In the genomic region with DNA sequence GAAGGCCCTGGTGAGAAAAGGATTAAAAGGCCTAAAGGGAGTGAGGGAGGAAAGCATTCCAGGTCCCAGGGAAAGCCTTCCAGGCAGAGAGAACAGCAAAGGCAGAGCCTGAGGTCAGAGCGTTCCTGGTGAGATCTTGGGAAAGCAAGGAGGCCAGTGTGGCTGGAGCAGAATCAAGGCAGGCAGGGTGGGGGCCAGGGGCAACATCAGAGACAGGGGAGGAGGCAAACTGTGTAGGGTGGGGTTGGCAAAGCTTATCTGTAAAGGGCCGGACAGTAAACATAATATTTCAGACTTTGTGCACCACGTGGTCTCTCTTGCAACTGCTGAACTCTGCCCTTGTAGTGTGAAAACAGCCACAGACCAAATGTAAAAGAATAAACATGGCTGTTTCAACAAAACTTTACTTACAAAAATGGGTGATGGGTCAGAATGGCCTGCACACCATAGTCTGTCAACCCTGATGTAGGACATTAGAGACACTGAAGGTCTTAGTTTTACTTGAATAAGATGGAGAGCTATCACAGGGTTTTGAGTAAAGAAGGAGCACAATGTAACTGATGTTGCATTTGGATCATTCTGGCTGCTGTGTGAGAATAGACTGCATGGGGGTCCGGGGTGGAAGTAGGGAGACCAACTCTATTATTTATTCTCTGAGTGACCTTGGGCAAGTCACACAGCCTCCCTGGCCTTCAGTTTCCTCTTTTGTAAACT, we compare ENCODE assay signal across 1 cellular context.
A peak's percentile ranks its signal among the peaks of the same experiment; 100 is the strongest.
TF ChIP-seq lines count a peak whose summit lies in the region.

No MANE protein-coding gene starts in this region.

TF ChIP-seq in K562, 482 proteins besides CTCF, POLR2A, EP300 and RAD21 (continued from another document):
- TF ChIP-seq ZNF318 (IDR thresholded peaks at IDR 0.05; ENCODE audit: borderline replicate concordance in 1 of 2, low read depth in 1 of 2): no peak
- no peak for TF ChIP-seq CBX5 (IDR thresholded peaks at IDR 0.05; ENCODE audit: borderline replicate concordance, low read depth)
- 0 out of 2 replicates have a peak, but pooled peaks have one; percentile 26 for TF ChIP-seq KLF16 (IDR thresholded peaks at IDR 0.05)
- no peak for TF ChIP-seq ZNF24 (IDR thresholded peaks at IDR 0.05)
- TF ChIP-seq, protein P1, sequence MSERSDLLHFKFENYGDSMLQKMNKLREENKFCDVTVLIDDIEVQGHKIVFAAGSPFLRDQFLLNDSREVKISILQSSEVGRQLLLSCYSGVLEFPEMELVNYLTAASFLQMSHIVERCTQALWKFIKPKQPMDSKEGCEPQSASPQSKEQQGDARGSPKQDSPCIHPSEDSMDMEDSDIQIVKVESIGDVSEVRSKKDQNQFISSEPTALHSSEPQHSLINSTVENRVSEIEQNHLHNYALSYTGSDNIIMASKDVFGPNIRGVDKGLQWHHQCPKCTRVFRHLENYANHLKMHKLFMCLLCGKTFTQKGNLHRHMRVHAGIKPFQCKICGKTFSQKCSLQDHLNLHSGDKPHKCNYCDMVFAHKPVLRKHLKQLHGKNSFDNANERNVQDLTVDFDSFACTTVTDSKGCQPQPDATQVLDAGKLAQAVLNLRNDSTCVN (CRISPR knock-in tag; IDR thresholded peaks at IDR 0.05): 0 out of 2 replicates have a peak, but pooled peaks have one; percentile 47
- TF ChIP-seq, protein P2, sequence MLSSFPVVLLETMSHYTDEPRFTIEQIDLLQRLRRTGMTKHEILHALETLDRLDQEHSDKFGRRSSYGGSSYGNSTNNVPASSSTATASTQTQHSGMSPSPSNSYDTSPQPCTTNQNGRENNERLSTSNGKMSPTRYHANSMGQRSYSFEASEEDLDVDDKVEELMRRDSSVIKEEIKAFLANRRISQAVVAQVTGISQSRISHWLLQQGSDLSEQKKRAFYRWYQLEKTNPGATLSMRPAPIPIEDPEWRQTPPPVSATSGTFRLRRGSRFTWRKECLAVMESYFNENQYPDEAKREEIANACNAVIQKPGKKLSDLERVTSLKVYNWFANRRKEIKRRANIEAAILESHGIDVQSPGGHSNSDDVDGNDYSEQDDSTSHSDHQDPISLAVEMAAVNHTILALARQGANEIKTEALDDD (IDR thresholded peaks at IDR 0.05): no peak
- TF ChIP-seq PREB (CRISPR knock-in tag; IDR thresholded peaks at IDR 0.05): no peak
- no peak for TF ChIP-seq E2F3 (CRISPR knock-in tag; IDR thresholded peaks at IDR 0.05)
- peak; percentile 47; the same call in 1 of the 2 replicates for TF ChIP-seq LCOR (CRISPR knock-in tag; IDR thresholded peaks at IDR 0.05)
- TF ChIP-seq, protein P3, sequence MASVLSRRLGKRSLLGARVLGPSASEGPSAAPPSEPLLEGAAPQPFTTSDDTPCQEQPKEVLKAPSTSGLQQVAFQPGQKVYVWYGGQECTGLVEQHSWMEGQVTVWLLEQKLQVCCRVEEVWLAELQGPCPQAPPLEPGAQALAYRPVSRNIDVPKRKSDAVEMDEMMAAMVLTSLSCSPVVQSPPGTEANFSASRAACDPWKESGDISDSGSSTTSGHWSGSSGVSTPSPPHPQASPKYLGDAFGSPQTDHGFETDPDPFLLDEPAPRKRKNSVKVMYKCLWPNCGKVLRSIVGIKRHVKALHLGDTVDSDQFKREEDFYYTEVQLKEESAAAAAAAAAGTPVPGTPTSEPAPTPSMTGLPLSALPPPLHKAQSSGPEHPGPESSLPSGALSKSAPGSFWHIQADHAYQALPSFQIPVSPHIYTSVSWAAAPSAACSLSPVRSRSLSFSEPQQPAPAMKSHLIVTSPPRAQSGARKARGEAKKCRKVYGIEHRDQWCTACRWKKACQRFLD (CRISPR knock-in tag; IDR thresholded peaks at IDR 0.05): 0 out of 2 replicates have a peak, but pooled peaks have one; percentile 22
- peak; percentile 49 for TF ChIP-seq ZFX (CRISPR knock-in tag; IDR thresholded peaks at IDR 0.05)
- TF ChIP-seq E2F8 (IDR thresholded peaks at IDR 0.05; ENCODE audit: low read depth, partially characterized antibody): no peak
- TF ChIP-seq, protein P4, sequence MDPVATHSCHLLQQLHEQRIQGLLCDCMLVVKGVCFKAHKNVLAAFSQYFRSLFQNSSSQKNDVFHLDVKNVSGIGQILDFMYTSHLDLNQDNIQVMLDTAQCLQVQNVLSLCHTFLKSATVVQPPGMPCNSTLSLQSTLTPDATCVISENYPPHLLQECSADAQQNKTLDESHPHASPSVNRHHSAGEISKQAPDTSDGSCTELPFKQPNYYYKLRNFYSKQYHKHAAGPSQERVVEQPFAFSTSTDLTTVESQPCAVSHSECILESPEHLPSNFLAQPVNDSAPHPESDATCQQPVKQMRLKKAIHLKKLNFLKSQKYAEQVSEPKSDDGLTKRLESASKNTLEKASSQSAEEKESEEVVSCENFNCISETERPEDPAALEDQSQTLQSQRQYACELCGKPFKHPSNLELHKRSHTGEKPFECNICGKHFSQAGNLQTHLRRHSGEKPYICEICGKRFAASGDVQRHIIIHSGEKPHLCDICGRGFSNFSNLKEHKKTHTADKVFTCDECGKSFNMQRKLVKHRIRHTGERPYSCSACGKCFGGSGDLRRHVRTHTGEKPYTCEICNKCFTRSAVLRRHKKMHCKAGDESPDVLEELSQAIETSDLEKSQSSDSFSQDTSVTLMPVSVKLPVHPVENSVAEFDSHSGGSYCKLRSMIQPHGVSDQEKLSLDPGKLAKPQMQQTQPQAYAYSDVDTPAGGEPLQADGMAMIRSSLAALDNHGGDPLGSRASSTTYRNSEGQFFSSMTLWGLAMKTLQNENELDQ (CRISPR knock-in tag; IDR thresholded peaks at IDR 0.05; ENCODE audit: borderline replicate concordance): no peak
- no peak for TF ChIP-seq GTF2F1 (IDR thresholded peaks at IDR 0.05; ENCODE audit: low read depth, low read length)
- TF ChIP-seq, protein P5, sequence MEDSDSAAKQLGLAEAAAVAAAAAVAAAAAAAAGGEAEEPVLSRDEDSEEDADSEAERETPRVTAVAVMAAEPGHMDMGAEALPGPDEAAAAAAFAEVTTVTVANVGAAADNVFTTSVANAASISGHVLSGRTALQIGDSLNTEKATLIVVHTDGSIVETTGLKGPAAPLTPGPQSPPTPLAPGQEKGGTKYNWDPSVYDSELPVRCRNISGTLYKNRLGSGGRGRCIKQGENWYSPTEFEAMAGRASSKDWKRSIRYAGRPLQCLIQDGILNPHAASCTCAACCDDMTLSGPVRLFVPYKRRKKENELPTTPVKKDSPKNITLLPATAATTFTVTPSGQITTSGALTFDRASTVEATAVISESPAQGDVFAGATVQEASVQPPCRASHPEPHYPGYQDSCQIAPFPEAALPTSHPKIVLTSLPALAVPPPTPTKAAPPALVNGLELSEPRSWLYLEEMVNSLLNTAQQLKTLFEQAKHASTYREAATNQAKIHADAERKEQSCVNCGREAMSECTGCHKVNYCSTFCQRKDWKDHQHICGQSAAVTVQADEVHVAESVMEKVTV (CRISPR knock-in tag; IDR thresholded peaks at IDR 0.05): no peak
TF ChIP-seq in K562: peak in this region for 87.
